In the genomic region with DNA sequence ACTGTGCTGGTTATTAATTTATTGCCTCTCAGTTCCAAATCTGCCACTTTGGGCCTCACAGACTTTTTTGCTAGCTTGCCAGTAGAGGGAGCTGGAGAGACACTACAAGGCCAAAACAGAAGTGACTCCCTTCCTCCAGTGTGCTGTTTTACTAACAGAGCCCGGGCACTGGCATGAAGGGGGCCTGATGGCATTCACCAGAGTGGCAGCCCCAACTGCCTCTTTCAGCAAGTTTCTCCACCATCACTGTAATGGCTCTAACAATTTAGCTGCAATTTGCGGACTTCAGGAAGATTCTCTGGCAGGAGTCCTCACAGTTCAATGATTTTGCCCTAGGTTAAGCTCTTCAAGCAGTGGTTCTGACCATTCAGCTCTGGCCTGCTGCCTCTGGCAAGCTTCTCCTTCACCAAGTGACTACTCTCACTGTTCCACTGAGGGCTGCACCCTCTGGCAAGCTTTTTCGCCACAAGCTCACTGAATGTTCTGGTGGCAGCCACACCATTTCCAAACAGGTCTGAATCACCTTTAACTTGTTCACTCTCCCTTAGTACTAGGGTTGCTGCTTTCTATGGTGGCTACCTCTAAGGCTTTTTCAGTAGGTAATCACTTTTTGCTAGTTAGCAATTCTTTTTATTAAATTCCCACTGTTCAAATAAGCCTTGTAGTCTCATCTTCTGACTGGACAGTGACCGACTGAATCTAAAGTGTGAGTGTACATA, we compare ENCODE assay signal across 8 cellular contexts.
DNase-seq lines count a peak whose midpoint lies in the region; ATAC-seq and TF ChIP-seq lines count a peak whose summit lies in the region.

No MANE protein-coding gene starts in this region.

- DNase-seq in DMS 273 (lab: John Stamatoyannopoulos, UW; ENCODE audit: unreplicated experiment) (peak; percentile 88), NCI-H526 (lab: John Stamatoyannopoulos, UW) (peak; percentile 37 to 81), endothelial cell (ENCODE audit: low spot score) (peak; percentile 61), mucosa of descending colon (peak in 2 of 3 donors; percentile 40 to 59)
- DNase-seq in activated CD4-positive, alpha-beta memory T cell treated with anti-CD3 and anti-CD28 coated beads, Interleukin-2, amount 10 ng/mL, durations not matched to agents 7 days and 5 days, result peak; percentile 43

- H3K36me3 ChIP-seq in mucosa of descending colon (ENCODE audit: low read depth), result no peaks in the 10 kb centered on the region

- POLR2A ChIA-PET in activated CD4-positive, alpha-beta memory T cell treated with anti-CD3 and anti-CD28 coated beads, Interleukin-2, amount 10 ng/mL, durations not matched to agents 7 days and 5 days (lab: Charles Lee), result interaction anchor here (0.8 kb wide), 1 partner anchor 123 kb away, joined by 3 read pairs; no protein-coding TSS in a partner anchor

- H3K4me3 Mint-ChIP-seq in activated CD4-positive, alpha-beta memory T cell treated with anti-CD3 and anti-CD28 coated beads, Interleukin-2, amount 10 ng/mL, durations not matched to agents 7 days and 5 days, result no peak overlapping the region
- H3K4me3 Mint-ChIP-seq in endothelial cell (ENCODE audit: unreplicated experiment), result no peak overlapping the region
- H3K4me3 Mint-ChIP-seq in stimulated activated naive CD8-positive, alpha-beta T cell treated with anti-CD3 and anti-CD28 coated beads, Interleukin-15, Interleukin-2, amounts not matched to agents 100 ng/mL and 50 ng/mL, for 24 hours, result no peak overlapping the region

- H3K9me3 ChIP-seq in mucosa of descending colon, result no peaks in the 10 kb centered on the region

- no peaks in the 10 kb centered on the region for H3K27me3 Mint-ChIP-seq in activated CD4-positive, alpha-beta memory T cell treated with anti-CD3 and anti-CD28 coated beads, Interleukin-2, amount 10 ng/mL, durations not matched to agents 7 days and 5 days
- peaks cover 4% of the 10 kb centered on the region for H3K27me3 Mint-ChIP-seq in endothelial cell (ENCODE audit: unreplicated experiment)
- H3K27me3 Mint-ChIP-seq in stimulated activated naive CD8-positive, alpha-beta T cell treated with anti-CD3 and anti-CD28 coated beads, Interleukin-15, Interleukin-2, amounts not matched to agents 100 ng/mL and 50 ng/mL, for 24 hours, result no peaks in the 10 kb centered on the region

- no peaks in the 10 kb centered on the region for H3K4me1 ChIP-seq in mucosa of descending colon (ENCODE audit: low read depth)

- ATAC-seq in GM21360 (IDR thresholded peaks at IDR 0.05; ENCODE audit: unreplicated experiment), result peak; percentile 69
- ATAC-seq in HG03565 (IDR thresholded peaks at IDR 0.05; ENCODE audit: unreplicated experiment), result peak; percentile 70
- peak; percentile 88 for ATAC-seq in mucosa of descending colon

- intact Hi-C loops in mucosa of descending colon (cut with DNase I, micrococcal nuclease), result loop anchor here in 1 of 2 donors (5.0 kb wide), 1 partner anchor 345 kb away; no protein-coding TSS in a partner anchor

- H3K4me3 ChIP-seq in mucosa of descending colon, result no peak overlapping the region

- CTCF ChIA-PET in activated CD4-positive, alpha-beta memory T cell treated with anti-CD3 and anti-CD28 coated beads, Interleukin-2, amount 10 ng/mL, durations not matched to agents 7 days and 5 days (lab: Charles Lee), result interaction anchor here (0.7 to 2.9 kb wide), 22 partner anchors 9 to 478 kb away, joined by 3 to 22 read pairs (median 4); a partner anchor contains a TSS

- no peaks in the 10 kb centered on the region for H3K4me1 Mint-ChIP-seq in activated CD4-positive, alpha-beta memory T cell treated with anti-CD3 and anti-CD28 coated beads, Interleukin-2, amount 10 ng/mL, durations not matched to agents 7 days and 5 days
- H3K4me1 Mint-ChIP-seq in endothelial cell (ENCODE audit: unreplicated experiment), result no peaks in the 10 kb centered on the region
- peaks cover 11% of the 10 kb centered on the region for H3K4me1 Mint-ChIP-seq in stimulated activated naive CD8-positive, alpha-beta T cell treated with anti-CD3 and anti-CD28 coated beads, Interleukin-15, Interleukin-2, amounts not matched to agents 100 ng/mL and 50 ng/mL, for 24 hours (ENCODE audit: low read depth)

- peaks cover 9% of the 10 kb centered on the region for H3K36me3 Mint-ChIP-seq in activated CD4-positive, alpha-beta memory T cell treated with anti-CD3 and anti-CD28 coated beads, Interleukin-2, amount 10 ng/mL, durations not matched to agents 7 days and 5 days (ENCODE audit: low read depth)
- no peaks in the 10 kb centered on the region for H3K36me3 Mint-ChIP-seq in endothelial cell (ENCODE audit: low read depth, unreplicated experiment)
- H3K36me3 Mint-ChIP-seq in stimulated activated naive CD8-positive, alpha-beta T cell treated with anti-CD3 and anti-CD28 coated beads, Interleukin-15, Interleukin-2, amounts not matched to agents 100 ng/mL and 50 ng/mL, for 24 hours (ENCODE audit: low read depth), result peaks cover 14% of the 10 kb centered on the region

- peak; percentile 64 for TF ChIP-seq CTCF in endothelial cell (IDR thresholded peaks at IDR 0.05; ENCODE audit: unreplicated experiment)
- peak; percentile 63 for TF ChIP-seq CTCF in mucosa of descending colon (IDR thresholded peaks at IDR 0.05)

- no peak overlapping the region for H3K27ac Mint-ChIP-seq in activated CD4-positive, alpha-beta memory T cell treated with anti-CD3 and anti-CD28 coated beads, Interleukin-2, amount 10 ng/mL, durations not matched to agents 7 days and 5 days
- H3K27ac Mint-ChIP-seq in endothelial cell (ENCODE audit: unreplicated experiment), result no peak overlapping the region
- peak overlapping the region; percentile 19 for H3K27ac Mint-ChIP-seq in stimulated activated naive CD8-positive, alpha-beta T cell treated with anti-CD3 and anti-CD28 coated beads, Interleukin-15, Interleukin-2, amounts not matched to agents 100 ng/mL and 50 ng/mL, for 24 hours

- peaks cover 5% of the 10 kb centered on the region for H3K9me3 Mint-ChIP-seq in activated CD4-positive, alpha-beta memory T cell treated with anti-CD3 and anti-CD28 coated beads, Interleukin-2, amount 10 ng/mL, durations not matched to agents 7 days and 5 days
- peaks cover 7% of the 10 kb centered on the region for H3K9me3 Mint-ChIP-seq in endothelial cell (ENCODE audit: unreplicated experiment)
- H3K9me3 Mint-ChIP-seq in stimulated activated naive CD8-positive, alpha-beta T cell treated with anti-CD3 and anti-CD28 coated beads, Interleukin-15, Interleukin-2, amounts not matched to agents 100 ng/mL and 50 ng/mL, for 24 hours, result peaks cover 5% of the 10 kb centered on the region
